Comparison of ENCODE assay signal across 1 cellular context in genomic region chr2:191013876-191014652, GRCh38.
A peak's percentile ranks its signal among the peaks of the same experiment; 100 is the strongest.
TF ChIP-seq lines count a peak whose summit lies in the region.

Gene STAT1 (minus strand): TSS chr2:191014171. CDS start chr2:191010003, 4,168 bp downstream.

TF ChIP-seq in K562, 482 proteins besides CTCF, POLR2A, EP300 and RAD21 (continued from another document):
- TF ChIP-seq ATF6 (CRISPR knock-in tag; IDR thresholded peaks at IDR 0.05) = 0 out of 2 replicates have a peak, but pooled peaks have one; percentile 50
- TF ChIP-seq, protein P1, sequence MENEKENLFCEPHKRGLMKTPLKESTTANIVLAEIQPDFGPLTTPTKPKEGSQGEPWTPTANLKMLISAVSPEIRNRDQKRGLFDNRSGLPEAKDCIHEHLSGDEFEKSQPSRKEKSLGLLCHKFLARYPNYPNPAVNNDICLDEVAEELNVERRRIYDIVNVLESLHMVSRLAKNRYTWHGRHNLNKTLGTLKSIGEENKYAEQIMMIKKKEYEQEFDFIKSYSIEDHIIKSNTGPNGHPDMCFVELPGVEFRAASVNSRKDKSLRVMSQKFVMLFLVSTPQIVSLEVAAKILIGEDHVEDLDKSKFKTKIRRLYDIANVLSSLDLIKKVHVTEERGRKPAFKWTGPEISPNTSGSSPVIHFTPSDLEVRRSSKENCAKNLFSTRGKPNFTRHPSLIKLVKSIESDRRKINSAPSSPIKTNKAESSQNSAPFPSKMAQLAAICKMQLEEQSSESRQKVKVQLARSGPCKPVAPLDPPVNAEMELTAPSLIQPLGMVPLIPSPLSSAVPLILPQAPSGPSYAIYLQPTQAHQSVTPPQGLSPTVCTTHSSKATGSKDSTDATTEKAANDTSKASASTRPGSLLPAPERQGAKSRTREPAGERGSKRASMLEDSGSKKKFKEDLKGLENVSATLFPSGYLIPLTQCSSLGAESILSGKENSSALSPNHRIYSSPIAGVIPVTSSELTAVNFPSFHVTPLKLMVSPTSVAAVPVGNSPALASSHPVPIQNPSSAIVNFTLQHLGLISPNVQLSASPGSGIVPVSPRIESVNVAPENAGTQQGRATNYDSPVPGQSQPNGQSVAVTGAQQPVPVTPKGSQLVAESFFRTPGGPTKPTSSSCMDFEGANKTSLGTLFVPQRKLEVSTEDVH (IDR thresholded peaks at IDR 0.05; ENCODE audit: low read depth, partially characterized antibody) = peak; percentile 34
- TF ChIP-seq ETV5 (CRISPR knock-in tag; IDR thresholded peaks at IDR 0.05; ENCODE audit: low read depth) = peak; percentile 95
- peak; percentile 82 for TF ChIP-seq ZNF592 (IDR thresholded peaks at IDR 0.05)
- TF ChIP-seq TEAD1 (CRISPR knock-in tag; IDR thresholded peaks at IDR 0.05) = peak; percentile 58 to 90
- TF ChIP-seq PREB (CRISPR knock-in tag; IDR thresholded peaks at IDR 0.05) = 0 out of 2 replicates have a peak, but pooled peaks have one; percentile 44
- TF ChIP-seq SMARCC2 (IDR thresholded peaks at IDR 0.05; ENCODE audit: low read depth) = no peak
- TF ChIP-seq MCM7 (IDR thresholded peaks at IDR 0.05) = no peak
- TF ChIP-seq FUS (optimal IDR thresholded peaks at IDR 0.05; ENCODE audit: low read depth, low read length) = peak; percentile 31
- peak; percentile 82 to 86 for TF ChIP-seq NRF1 (conservative IDR thresholded peaks at IDR 0.05 in 1 of 2, IDR thresholded peaks at IDR 0.05 in 1 of 2)
- peak; percentile 59; the same call in 1 of the 2 replicates for TF ChIP-seq HNRNPL (IDR thresholded peaks at IDR 0.05; ENCODE audit: low read depth, low read length)
- no peak for TF ChIP-seq JUN (IDR thresholded peaks at IDR 0.05; ENCODE audit: borderline replicate concordance, low read depth, low read length)
- no peak for TF ChIP-seq JUN (CRISPR knock-in tag; IDR thresholded peaks at IDR 0.05; ENCODE audit: borderline replicate concordance)
- TF ChIP-seq NR4A1 (CRISPR knock-in tag; IDR thresholded peaks at IDR 0.05) = no peak
- peak; percentile 31; the same call in 1 of the 2 replicates for TF ChIP-seq NR4A1 (tag; IDR thresholded peaks at IDR 0.05)
- 0 out of 2 replicates have a peak, but pooled peaks have one; percentile 39 for TF ChIP-seq SAFB (IDR thresholded peaks at IDR 0.05; ENCODE audit: borderline replicate concordance, low read depth, low read length)
- peak; percentile 83 for TF ChIP-seq TAF1 (IDR thresholded peaks at IDR 0.05; ENCODE audit: control insufficient read depth, extremely low read depth, insufficient read depth, low read length, severe bottlenecking)
- peak in 1 of 3 experiments; percentile 45 for TF ChIP-seq YY1 (IDR thresholded peaks at IDR 0.05; ENCODE audit: borderline replicate concordance in 1 of 3, control insufficient read depth in 1 of 3, extremely low read depth in 1 of 3, insufficient read depth in 3 of 3, insufficient read length in 1 of 3, insufficient replicate concordance in 2 of 3, low read depth in 1 of 3, low read length in 2 of 3)
- no peak for TF ChIP-seq BRCA1 (IDR thresholded peaks at IDR 0.05)
- TF ChIP-seq BRCA1 (CRISPR knock-in tag; IDR thresholded peaks at IDR 0.05) = no peak
- TF ChIP-seq ELF1 (tag; IDR thresholded peaks at IDR 0.05) = peak; percentile 72
- TF ChIP-seq ZNF232 (CRISPR knock-in tag; IDR thresholded peaks at IDR 0.05) = 0 out of 2 replicates have a peak, but pooled peaks have one; percentile 62
- TF ChIP-seq, protein P2, sequence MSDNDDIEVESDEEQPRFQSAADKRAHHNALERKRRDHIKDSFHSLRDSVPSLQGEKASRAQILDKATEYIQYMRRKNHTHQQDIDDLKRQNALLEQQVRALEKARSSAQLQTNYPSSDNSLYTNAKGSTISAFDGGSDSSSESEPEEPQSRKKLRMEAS (CRISPR knock-in tag; IDR thresholded peaks at IDR 0.05) = peak; percentile 92
- peak; percentile 98 for TF ChIP-seq SRSF1 (IDR thresholded peaks at IDR 0.05; ENCODE audit: low read depth, low read length)
- 0 out of 2 replicates have a peak, but pooled peaks have one; percentile 10 for TF ChIP-seq FOXP1 (CRISPR knock-in tag; IDR thresholded peaks at IDR 0.05)
- TF ChIP-seq, protein P3, sequence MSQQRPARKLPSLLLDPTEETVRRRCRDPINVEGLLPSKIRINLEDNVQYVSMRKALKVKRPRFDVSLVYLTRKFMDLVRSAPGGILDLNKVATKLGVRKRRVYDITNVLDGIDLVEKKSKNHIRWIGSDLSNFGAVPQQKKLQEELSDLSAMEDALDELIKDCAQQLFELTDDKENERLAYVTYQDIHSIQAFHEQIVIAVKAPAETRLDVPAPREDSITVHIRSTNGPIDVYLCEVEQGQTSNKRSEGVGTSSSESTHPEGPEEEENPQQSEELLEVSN (IDR thresholded peaks at IDR 0.05; ENCODE audit: borderline replicate concordance in 1 of 2, extremely low read depth in 1 of 2, insufficient read depth in 1 of 2, insufficient read length in 1 of 2, low read depth in 1 of 2, low read length in 1 of 2, poor library complexity in 1 of 2, severe bottlenecking in 1 of 2) = peak; percentile 61 to 89
- TF ChIP-seq NR2C2 (CRISPR knock-in tag; IDR thresholded peaks at IDR 0.05) = no peak
- TF ChIP-seq NR2C2 (tag; IDR thresholded peaks at IDR 0.05) = peak; percentile 37; the same call in 1 of the 2 replicates
- TF ChIP-seq GATAD2A (IDR thresholded peaks at IDR 0.05) = no peak
- TF ChIP-seq SP1 (CRISPR knock-in tag; IDR thresholded peaks at IDR 0.05) = peak; percentile 95
- TF ChIP-seq ZNF518B (CRISPR knock-in tag; IDR thresholded peaks at IDR 0.05) = no peak
- TF ChIP-seq ETV6 (IDR thresholded peaks at IDR 0.05; ENCODE audit: borderline replicate concordance in 1 of 2, low read depth in 2 of 2, low read length in 1 of 2) = no peak
- peak; percentile 40; the same call in 1 of the 2 replicates for TF ChIP-seq ETV6 (CRISPR knock-in tag; IDR thresholded peaks at IDR 0.05; ENCODE audit: borderline replicate concordance)
- peak; percentile 72; the same call in 1 of the 2 replicates for TF ChIP-seq KLF13 (tag; IDR thresholded peaks at IDR 0.05; ENCODE audit: borderline replicate concordance, low read depth)
- TF ChIP-seq, protein P4, sequence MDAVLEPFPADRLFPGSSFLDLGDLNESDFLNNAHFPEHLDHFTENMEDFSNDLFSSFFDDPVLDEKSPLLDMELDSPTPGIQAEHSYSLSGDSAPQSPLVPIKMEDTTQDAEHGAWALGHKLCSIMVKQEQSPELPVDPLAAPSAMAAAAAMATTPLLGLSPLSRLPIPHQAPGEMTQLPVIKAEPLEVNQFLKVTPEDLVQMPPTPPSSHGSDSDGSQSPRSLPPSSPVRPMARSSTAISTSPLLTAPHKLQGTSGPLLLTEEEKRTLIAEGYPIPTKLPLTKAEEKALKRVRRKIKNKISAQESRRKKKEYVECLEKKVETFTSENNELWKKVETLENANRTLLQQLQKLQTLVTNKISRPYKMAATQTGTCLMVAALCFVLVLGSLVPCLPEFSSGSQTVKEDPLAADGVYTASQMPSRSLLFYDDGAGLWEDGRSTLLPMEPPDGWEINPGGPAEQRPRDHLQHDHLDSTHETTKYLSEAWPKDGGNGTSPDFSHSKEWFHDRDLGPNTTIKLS (IDR thresholded peaks at IDR 0.05; ENCODE audit: borderline replicate concordance, low read depth) = peak; percentile 82; the same call in 1 of the 2 replicates
